13 cellular contexts compared by ENCODE assay signal in genomic region chr17:64001763-64002529, GRCh38. TPM values are rescaled to one million over a fixed set of nuclear protein-coding genes. Genes with fewer than 3 reads are reported as not detected.
DNase-seq lines count a peak whose midpoint lies in the region; ATAC-seq lines count a peak whose summit lies in the region.
"Had no signal": no experiment of that assay in that cellular context is flagged by ENCODE, and none has a peak within 500 bp of the region (broad histone marks: within the 10 kb centered on the region; RNA-seq: fewer than 3 reads in every experiment).

No MANE protein-coding gene starts in this region.

- DNase-seq in activated CD4-positive, alpha-beta T cell treated with anti-CD3 and anti-CD28 coated beads for 1 hour: peak; percentile 8
- DNase-seq in activated CD4-positive, alpha-beta T cell treated with anti-CD3 and anti-CD28 coated beads for 4 hours: no peak
- DNase-seq in amniotic epithelial cell (ENCODE audit: low read depth) (peak; percentile 78), right cardiac atrium (peak; percentile 84 to 89 (median 87)), pons (ENCODE audit: low spot score) (no peak), NCI-H446 treated with DMSO at 0.1 percent for 48 hours (lab: John Stamatoyannopoulos, UW) (no peak)
- no peak for DNase-seq in stimulated activated effector memory CD8-positive, alpha-beta T cell treated with anti-CD3 and anti-CD28 coated beads, Interleukin-12 subunit alpha, Interleukin-12 subunit beta, amount 100 ng/mL, for 72 hours (ENCODE audit: low spot score in 2 of 2)
- no peak for DNase-seq in stimulated activated CD4-positive, alpha-beta T cell treated with anti-CD3 and anti-CD28 coated beads, Interleukin-4, amount 100 ng/mL, for 1 hour
- DNase-seq: DND-41; stimulated activated naive CD8-positive, alpha-beta T cell treated with anti-CD3 and anti-CD28 coated beads, Interleukin-15, Interleukin-2, amounts not matched to agents 100 U/mL and 50 U/mL, for 24 hours had no signal

- WGBS in right cardiac atrium: 70% methylated on average over 14 of the region's 14 CpGs

- H3K9me3 ChIP-seq in right cardiac atrium (ENCODE audit: control insufficient read depth, low read length): no peaks in the 10 kb centered on the region
- H3K9me3 ChIP-seq: A549 had no signal

- H3K27me3 ChIP-seq in right cardiac atrium (ENCODE audit: control insufficient read depth, insufficient read depth): no peaks in the 10 kb centered on the region

- H3K4me3 Mint-ChIP-seq in stimulated activated effector memory CD8-positive, alpha-beta T cell treated with anti-CD3 and anti-CD28 coated beads, Interleukin-12 subunit alpha, Interleukin-12 subunit beta, amount 100 ng/mL, for 72 hours: no peak overlapping the region
- H3K4me3 Mint-ChIP-seq: T-cell had no signal

- H3K9me3 Mint-ChIP-seq in stimulated activated effector memory CD8-positive, alpha-beta T cell treated with anti-CD3 and anti-CD28 coated beads, Interleukin-12 subunit alpha, Interleukin-12 subunit beta, amount 100 ng/mL, for 72 hours: no peaks in the 10 kb centered on the region
- H3K9me3 Mint-ChIP-seq: T-cell had no signal

- intact Hi-C loops in right cardiac atrium (cut with DNase I): no loop called here

- peaks cover 50% of the 10 kb centered on the region for H3K36me3 Mint-ChIP-seq in stimulated activated effector memory CD8-positive, alpha-beta T cell treated with anti-CD3 and anti-CD28 coated beads, Interleukin-12 subunit alpha, Interleukin-12 subunit beta, amount 100 ng/mL, for 72 hours

- peak; percentile 60 to 80 for ATAC-seq in right cardiac atrium
- ATAC-seq in stimulated activated effector memory CD8-positive, alpha-beta T cell treated with anti-CD3 and anti-CD28 coated beads, Interleukin-12 subunit alpha, Interleukin-12 subunit beta, amount 100 ng/mL, for 72 hours: no peak
- ATAC-seq: A549; stimulated activated naive CD8-positive, alpha-beta T cell treated with anti-CD3 and anti-CD28 coated beads, Interleukin-15, Interleukin-2, amounts not matched to agents 100 U/mL and 50 U/mL, for 24 hours; T-cell had no signal

- peaks cover 5% of the 10 kb centered on the region for H3K4me1 ChIP-seq in right cardiac atrium (ENCODE audit: control insufficient read depth, insufficient read depth, low read length)

- peak overlapping the region; percentile 34 for H3K27ac Mint-ChIP-seq in stimulated activated effector memory CD8-positive, alpha-beta T cell treated with anti-CD3 and anti-CD28 coated beads, Interleukin-12 subunit alpha, Interleukin-12 subunit beta, amount 100 ng/mL, for 72 hours

- peaks cover 59% of the 10 kb centered on the region for H3K4me1 Mint-ChIP-seq in stimulated activated effector memory CD8-positive, alpha-beta T cell treated with anti-CD3 and anti-CD28 coated beads, Interleukin-12 subunit alpha, Interleukin-12 subunit beta, amount 100 ng/mL, for 72 hours

- H3K4me3 ChIP-seq in right cardiac atrium (ENCODE audit: low read length): no peak overlapping the region
- H3K4me3 ChIP-seq: A549 had no signal

- peak overlapping the region; percentile 65 for H3K27ac ChIP-seq in right cardiac atrium (ENCODE audit: low read length)
- H3K27ac ChIP-seq: A549 had no signal

RNA-seq across cellular contexts. Expression of gene PRR29, which starts 3.8 kb away (rescaled TPM):
- total RNA-seq in right cardiac atrium: under 1 TPM in 3 of 4 donors, not detected in 1; 0.11 to 0.25 (median 0.15) TPM
- polyA plus RNA-seq in right cardiac atrium: 0.45 TPM

RNA-seq across cellular contexts. Expression of gene ICAM2, which starts 18.5 kb away (rescaled TPM):
- total RNA-seq in right cardiac atrium: 10 to 100 TPM; 17.6 to 31.7 (median 26.3) TPM
- 50.3 TPM for polyA plus RNA-seq in right cardiac atrium
- polyA plus RNA-seq: A549 had no signal

RNA-seq across cellular contexts. Expression of gene SCN4A, which starts 29.2 kb away (rescaled TPM):
- 1 to 10 TPM; 1.7 to 5.8 (median 3.0) TPM for total RNA-seq in right cardiac atrium
- polyA plus RNA-seq in right cardiac atrium: 1.6 TPM
- polyA plus RNA-seq: keratinocyte had no signal

Comparison
In these comparisons a context has a peak if more than half of its experiments do, and no peak if none do; other contexts are left out.
1. DNase-seq: peak in activated CD4-positive, alpha-beta T cell treated with anti-CD3 and anti-CD28 coated beads for 1 hour (single experiment), amniotic epithelial cell (single experiment) and right cardiac atrium (3 of 3); none in activated CD4-positive, alpha-beta T cell treated with anti-CD3 and anti-CD28 coated beads for 4 hours (0 of 2), stimulated activated effector memory CD8-positive, alpha-beta T cell treated with anti-CD3 and anti-CD28 coated beads, Interleukin-12 subunit alpha, Interleukin-12 subunit beta, amount 100 ng/mL, for 72 hours (0 of 2), pons (single experiment), stimulated activated CD4-positive, alpha-beta T cell treated with anti-CD3 and anti-CD28 coated beads, Interleukin-4, amount 100 ng/mL, for 1 hour (single experiment) and NCI-H446 treated with DMSO at 0.1 percent for 48 hours (single experiment).